ENCODE assay signal across 18 cellular contexts in genomic region chr7:133646493-133647154, GRCh38.
DNase-seq lines count a peak whose midpoint lies in the region; ATAC-seq and TF ChIP-seq lines count a peak whose summit lies in the region.
"Had no signal": no experiment of that assay in that cellular context is flagged by ENCODE, and none has a peak within 500 bp of the region (broad histone marks: within the 10 kb centered on the region; RNA-seq: fewer than 3 reads in every experiment).

No MANE protein-coding gene starts in this region.

- peaks cover 5% of the 10 kb centered on the region for H3K9me3 ChIP-seq in GM23248 (ENCODE audit: low read depth)
- no peaks in the 10 kb centered on the region for H3K9me3 ChIP-seq in neutrophil

- no peak overlapping the region for H3K4me3 ChIP-seq in GM23248
- no peak overlapping the region for H3K4me3 ChIP-seq in neutrophil (ENCODE audit: low read depth in 1 of 2, low read length in 1 of 2)

- no peak overlapping the region for H2AFZ ChIP-seq in GM23248

- ATAC-seq in SK-N-SH treated with all-trans-retinoic acid at 6 μM for 48 hours (peak; percentile 76), HG02938 (IDR thresholded peaks at IDR 0.05; ENCODE audit: unreplicated experiment) (no peak)

- intact Hi-C loops in activated CD4-positive, alpha-beta T cell treated with anti-CD3 and anti-CD28 coated beads, Interleukin-2, amount 10 ng/mL, durations not matched to agents 24 days and 14 days (cut with micrococcal nuclease), result no loop called here

- H3K9me2 ChIP-seq in GM23248 (ENCODE audit: insufficient read depth), result no peaks in the 10 kb centered on the region

- no peak for TF ChIP-seq CTCF in neutrophil (IDR thresholded peaks at IDR 0.05)

- no peak overlapping the region for H3K27ac Mint-ChIP-seq in activated CD4-positive, alpha-beta T cell treated with anti-CD3 and anti-CD28 coated beads, Interleukin-2, amount 10 ng/mL, durations not matched to agents 24 days and 14 days
- H3K27ac Mint-ChIP-seq: CD4-positive, alpha-beta T cell had no signal

- 89 to 90% methylated on average over 6 of the region's 6 CpGs for WGBS in GM23248 (ENCODE audit: low coverage in 1 of 2, low lambda C conversion rate in 2 of 2, missing lambda C conversion rate in 2 of 2), 2 experiments

- H4K20me1 ChIP-seq in GM23248 (ENCODE audit: insufficient read depth), result no peaks in the 10 kb centered on the region

- H3K9me3 Mint-ChIP-seq in activated CD4-positive, alpha-beta T cell treated with anti-CD3 and anti-CD28 coated beads, Interleukin-2, amount 10 ng/mL, durations not matched to agents 24 days and 14 days, result no peaks in the 10 kb centered on the region

- peaks cover 30% of the 10 kb centered on the region; the same call in 1 of the 2 replicates for H3F3A ChIP-seq in GM23248 (ENCODE audit: insufficient read depth)

- H3K4me3 Mint-ChIP-seq in activated CD4-positive, alpha-beta T cell treated with anti-CD3 and anti-CD28 coated beads, Interleukin-2, amount 10 ng/mL, durations not matched to agents 24 days and 14 days, result no peak overlapping the region
- H3K4me3 Mint-ChIP-seq: CD4-positive, alpha-beta T cell had no signal

- H3K27ac ChIP-seq in GM23248 (0 out of 2 replicates have a peak overlapping the region, but pooled peaks have one; percentile 21), neutrophil (peak overlapping the region; percentile 60)
- H3K27ac ChIP-seq: KMS-11 had no signal

- in situ Hi-C loops in GM23248 (cut with MboI), result no loop called here

- H3K27me3 ChIP-seq in GM23248 (replicated peaks; ENCODE audit: insufficient read depth), result no peaks in the 10 kb centered on the region
- no peaks in the 10 kb centered on the region for H3K27me3 ChIP-seq in neutrophil
- H3K27me3 ChIP-seq: BE2C had no signal

- H3K4me2 ChIP-seq in GM23248 (ENCODE audit: unreplicated experiment), result peak overlapping the region; percentile 14
- H3K4me2 ChIP-seq: KMS-11 had no signal

- H3K36me3 Mint-ChIP-seq in activated CD4-positive, alpha-beta T cell treated with anti-CD3 and anti-CD28 coated beads, Interleukin-2, amount 10 ng/mL, durations not matched to agents 24 days and 14 days (ENCODE audit: low read depth), result no peaks in the 10 kb centered on the region

- H3K9ac ChIP-seq in GM23248, result no peak overlapping the region
- H3K9ac ChIP-seq: KMS-11 had no signal

- H3K4me1 Mint-ChIP-seq in activated CD4-positive, alpha-beta T cell treated with anti-CD3 and anti-CD28 coated beads, Interleukin-2, amount 10 ng/mL, durations not matched to agents 24 days and 14 days, result no peaks in the 10 kb centered on the region

- no peaks in the 10 kb centered on the region for H3K79me2 ChIP-seq in GM23248 (ENCODE audit: insufficient read depth)

- DNase-seq in GM23248, result no peak
- peak; percentile 68 for DNase-seq in MV-4-11 (lab: John Stamatoyannopoulos, UW)
- DNase-seq in activated CD4-positive, alpha-beta T cell treated with anti-CD3 and anti-CD28 coated beads, Interleukin-2, amount 10 ng/mL, durations not matched to agents 24 days and 14 days, result no peak
- DNase-seq in NCI-H2171 treated with DMSO at 0.1 percent for 48 hours (lab: John Stamatoyannopoulos, UW), result no peak
- DNase-seq: CD4-positive, alpha-beta T cell; DMS79 treated with DMSO at 0.1 percent for 48 hours; GOT3; NCI-H1092; NCI-H146; NCI-H2029; NCI-H774; NK-92 treated with Interleukin-12 subunit alpha and Interleukin-12 subunit beta, amount 100 ng/mL, for 24 hours; Right ventricle myocardium superior had no signal

- H3K36me3 ChIP-seq in GM23248 (ENCODE audit: low read depth) (no peaks in the 10 kb centered on the region), neutrophil (no peaks in the 10 kb centered on the region)
- H3K36me3 ChIP-seq: BE2C had no signal

- H3K27me3 Mint-ChIP-seq in activated CD4-positive, alpha-beta T cell treated with anti-CD3 and anti-CD28 coated beads, Interleukin-2, amount 10 ng/mL, durations not matched to agents 24 days and 14 days, result no peaks in the 10 kb centered on the region
- H3K27me3 Mint-ChIP-seq: CD4-positive, alpha-beta T cell had no signal

- peaks cover 27% of the 10 kb centered on the region for H3K4me1 ChIP-seq in GM23248 (ENCODE audit: insufficient read depth)
- peaks cover 17 to 33% of the 10 kb centered on the region in 2 experiments for H3K4me1 ChIP-seq in neutrophil (ENCODE audit: control insufficient read depth in 1 of 2, insufficient read depth in 1 of 2, low read depth in 1 of 2, low read length in 1 of 2)

TF ChIP-seq in SK-N-SH treated with all-trans-retinoic acid at 6 μM for 48 hours, 23 proteins besides CTCF, POLR2A, EP300 and RAD21 (continues in another document):
- TF ChIP-seq TCF4 (CRISPR knock-in tag; IDR thresholded peaks at IDR 0.05; ENCODE audit: borderline replicate concordance) (peak; percentile 79), POU6F1 (CRISPR knock-in tag; IDR thresholded peaks at IDR 0.05; ENCODE audit: borderline replicate concordance, low read depth) (no peak), ZFP3 (CRISPR knock-in tag; IDR thresholded peaks at IDR 0.05) (no peak), CSDC2 (CRISPR knock-in tag; IDR thresholded peaks at IDR 0.05) (no peak), ZNF70 (CRISPR knock-in tag; IDR thresholded peaks at IDR 0.05) (no peak), OSR1 (CRISPR knock-in tag; IDR thresholded peaks at IDR 0.05) (no peak), TOX (CRISPR knock-in tag; IDR thresholded peaks at IDR 0.05; ENCODE audit: borderline replicate concordance) (no peak), ZNF8 (CRISPR knock-in tag; IDR thresholded peaks at IDR 0.05) (no peak), BACH2 (CRISPR knock-in tag; IDR thresholded peaks at IDR 0.05; ENCODE audit: borderline replicate concordance) (no peak), ZC3H10 (CRISPR knock-in tag; IDR thresholded peaks at IDR 0.05) (no peak), CSRNP3 (CRISPR knock-in tag; IDR thresholded peaks at IDR 0.05) (peak; percentile 49; the same call in 1 of the 2 replicates), GLIS3 (CRISPR knock-in tag; IDR thresholded peaks at IDR 0.05) (no peak), PPARA (CRISPR knock-in tag; IDR thresholded peaks at IDR 0.05; ENCODE audit: borderline replicate concordance) (no peak), ZFP30 (CRISPR knock-in tag; IDR thresholded peaks at IDR 0.05) (peak; percentile 43; the same call in 1 of the 2 replicates), TSHZ2 (CRISPR knock-in tag; IDR thresholded peaks at IDR 0.05) (peak; percentile 85), ISL1 (CRISPR knock-in tag; IDR thresholded peaks at IDR 0.05) (peak; percentile 88)
